In the genomic region with DNA sequence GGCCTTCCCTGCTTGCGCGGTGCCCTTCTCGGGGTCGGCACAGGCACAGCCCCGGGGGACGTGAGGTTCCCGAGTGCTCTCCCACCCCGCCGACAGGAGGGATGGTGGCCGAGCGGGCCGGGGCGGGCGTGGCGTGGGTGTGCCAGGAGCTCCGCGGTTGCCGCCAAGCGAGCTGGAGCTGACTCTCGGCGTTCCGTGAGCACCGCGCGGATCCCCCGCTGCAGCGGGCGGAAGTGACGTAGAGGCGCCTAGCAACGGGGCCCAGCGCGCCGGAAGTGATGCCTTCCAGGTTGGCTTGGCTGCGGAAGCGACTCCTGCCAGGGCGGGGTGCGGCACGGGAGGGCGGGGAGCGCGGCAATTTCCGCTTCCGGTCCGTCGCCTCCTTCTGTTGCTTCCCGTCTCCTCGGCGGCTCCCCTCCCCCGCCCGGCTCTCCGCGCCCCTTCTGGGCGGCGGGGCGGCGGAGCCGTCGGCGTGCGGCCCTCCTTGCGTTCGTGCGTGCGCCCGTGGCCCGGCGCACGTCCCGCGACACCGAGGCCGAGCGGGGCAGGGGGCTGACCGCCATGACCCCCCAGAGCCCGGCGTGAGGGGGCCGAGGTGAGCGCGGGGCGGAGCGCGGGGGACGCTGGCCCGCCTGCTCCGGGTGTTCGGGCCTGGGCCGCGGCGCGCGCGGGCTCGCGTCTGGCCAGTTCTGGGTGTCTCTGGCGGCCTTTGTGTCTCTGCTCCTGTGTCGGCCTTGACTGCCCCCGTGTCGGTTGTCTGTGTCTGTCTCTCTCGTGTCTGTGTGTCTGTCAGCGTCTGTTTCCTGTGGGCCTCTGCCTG, we compare ENCODE assay signal across 1 cellular context.
A peak's percentile ranks its signal among the peaks of the same experiment; 100 is the strongest.
TF ChIP-seq lines count a peak whose summit lies in the region.

A gene (plus strand): TSS at position 386 of the 820 bp plus-strand sequence. CDS start 3,402 bp downstream, outside the sequence.

TF ChIP-seq in K562, 482 proteins besides CTCF, POLR2A, EP300 and RAD21 (continued from another document and continues in another):
- TF ChIP-seq, protein P1, sequence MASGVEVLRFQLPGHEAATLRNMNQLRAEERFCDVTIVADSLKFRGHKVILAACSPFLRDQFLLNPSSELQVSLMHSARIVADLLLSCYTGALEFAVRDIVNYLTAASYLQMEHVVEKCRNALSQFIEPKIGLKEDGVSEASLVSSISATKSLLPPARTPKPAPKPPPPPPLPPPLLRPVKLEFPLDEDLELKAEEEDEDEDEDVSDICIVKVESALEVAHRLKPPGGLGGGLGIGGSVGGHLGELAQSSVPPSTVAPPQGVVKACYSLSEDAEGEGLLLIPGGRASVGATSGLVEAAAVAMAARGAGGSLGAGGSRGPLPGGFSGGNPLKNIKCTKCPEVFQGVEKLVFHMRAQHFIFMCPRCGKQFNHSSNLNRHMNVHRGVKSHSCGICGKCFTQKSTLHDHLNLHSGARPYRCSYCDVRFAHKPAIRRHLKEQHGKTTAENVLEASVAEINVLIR (CRISPR knock-in tag; IDR thresholded peaks at IDR 0.05): peak; percentile 93
- TF ChIP-seq ESRRA (IDR thresholded peaks at IDR 0.05; ENCODE audit: borderline replicate concordance, low read depth): peak; percentile 66; the same call in 1 of the 2 replicates
- no peak for TF ChIP-seq NFATC3 (IDR thresholded peaks at IDR 0.05)
- TF ChIP-seq KLF13 (tag; IDR thresholded peaks at IDR 0.05; ENCODE audit: borderline replicate concordance, low read depth): 0 out of 2 replicates have a peak, but pooled peaks have one; percentile 42
- no peak for TF ChIP-seq SIRT6 (IDR thresholded peaks at IDR 0.05; ENCODE audit: low read depth, low read length)
- TF ChIP-seq, protein P2, sequence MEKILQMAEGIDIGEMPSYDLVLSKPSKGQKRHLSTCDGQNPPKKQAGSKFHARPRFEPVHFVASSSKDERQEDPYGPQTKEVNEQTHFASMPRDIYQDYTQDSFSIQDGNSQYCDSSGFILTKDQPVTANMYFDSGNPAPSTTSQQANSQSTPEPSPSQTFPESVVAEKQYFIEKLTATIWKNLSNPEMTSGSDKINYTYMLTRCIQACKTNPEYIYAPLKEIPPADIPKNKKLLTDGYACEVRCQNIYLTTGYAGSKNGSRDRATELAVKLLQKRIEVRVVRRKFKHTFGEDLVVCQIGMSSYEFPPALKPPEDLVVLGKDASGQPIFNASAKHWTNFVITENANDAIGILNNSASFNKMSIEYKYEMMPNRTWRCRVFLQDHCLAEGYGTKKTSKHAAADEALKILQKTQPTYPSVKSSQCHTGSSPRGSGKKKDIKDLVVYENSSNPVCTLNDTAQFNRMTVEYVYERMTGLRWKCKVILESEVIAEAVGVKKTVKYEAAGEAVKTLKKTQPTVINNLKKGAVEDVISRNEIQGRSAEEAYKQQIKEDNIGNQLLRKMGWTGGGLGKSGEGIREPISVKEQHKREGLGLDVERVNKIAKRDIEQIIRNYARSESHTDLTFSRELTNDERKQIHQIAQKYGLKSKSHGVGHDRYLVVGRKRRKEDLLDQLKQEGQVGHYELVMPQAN (IDR thresholded peaks at IDR 0.05; ENCODE audit: borderline replicate concordance): 0 out of 2 replicates have a peak, but pooled peaks have one; percentile 43
- TF ChIP-seq TAL1 (IDR thresholded peaks at IDR 0.05): no peak
- TF ChIP-seq NR2F6 (CRISPR knock-in tag; IDR thresholded peaks at IDR 0.05): no peak
- no peak for TF ChIP-seq TGIF2 (CRISPR knock-in tag; IDR thresholded peaks at IDR 0.05)
- TF ChIP-seq, protein P3, sequence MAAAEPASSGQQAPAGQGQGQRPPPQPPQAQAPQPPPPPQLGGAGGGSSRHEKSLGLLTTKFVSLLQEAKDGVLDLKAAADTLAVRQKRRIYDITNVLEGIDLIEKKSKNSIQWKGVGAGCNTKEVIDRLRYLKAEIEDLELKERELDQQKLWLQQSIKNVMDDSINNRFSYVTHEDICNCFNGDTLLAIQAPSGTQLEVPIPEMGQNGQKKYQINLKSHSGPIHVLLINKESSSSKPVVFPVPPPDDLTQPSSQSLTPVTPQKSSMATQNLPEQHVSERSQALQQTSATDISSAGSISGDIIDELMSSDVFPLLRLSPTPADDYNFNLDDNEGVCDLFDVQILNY (CRISPR knock-in tag; IDR thresholded peaks at IDR 0.05): no peak
- TF ChIP-seq KLF10 (CRISPR knock-in tag; IDR thresholded peaks at IDR 0.05): no peak
- TF ChIP-seq HDAC1 (IDR thresholded peaks at IDR 0.05): peak in 1 of 2 experiments; percentile 51; a peak in 1 of 4 replicates
- 0 out of 2 replicates have a peak, but pooled peaks have one; percentile 51 for TF ChIP-seq MED1 (CRISPR knock-in tag; IDR thresholded peaks at IDR 0.05; ENCODE audit: borderline replicate concordance)
- TF ChIP-seq, protein P4, sequence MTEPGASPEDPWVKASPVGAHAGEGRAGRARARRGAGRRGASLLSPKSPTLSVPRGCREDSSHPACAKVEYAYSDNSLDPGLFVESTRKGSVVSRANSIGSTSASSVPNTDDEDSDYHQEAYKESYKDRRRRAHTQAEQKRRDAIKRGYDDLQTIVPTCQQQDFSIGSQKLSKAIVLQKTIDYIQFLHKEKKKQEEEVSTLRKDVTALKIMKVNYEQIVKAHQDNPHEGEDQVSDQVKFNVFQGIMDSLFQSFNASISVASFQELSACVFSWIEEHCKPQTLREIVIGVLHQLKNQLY (CRISPR knock-in tag; conservative IDR thresholded peaks at IDR 0.05): no peak
- peak; percentile 90 for TF ChIP-seq POLR2G (IDR thresholded peaks at IDR 0.05; ENCODE audit: low read depth, low read length)
- peak; percentile 73 for TF ChIP-seq ATF1 (CRISPR knock-in tag; IDR thresholded peaks at IDR 0.05)
- peak; percentile 97 for TF ChIP-seq ATF1 (tag; IDR thresholded peaks at IDR 0.05)
- no peak for TF ChIP-seq ZBTB1 (CRISPR knock-in tag; IDR thresholded peaks at IDR 0.05; ENCODE audit: borderline replicate concordance, low read depth)
- peak; percentile 71 for TF ChIP-seq NR2C1 (IDR thresholded peaks at IDR 0.05)
- TF ChIP-seq NR2C1 (tag; IDR thresholded peaks at IDR 0.05): peak; percentile 86
- no peak for TF ChIP-seq ZNF263 (CRISPR knock-in tag; IDR thresholded peaks at IDR 0.05; ENCODE audit: borderline replicate concordance)
- TF ChIP-seq FOXJ2 (tag; IDR thresholded peaks at IDR 0.05): peak; percentile 70
- TF ChIP-seq MYC (IDR thresholded peaks at IDR 0.05; ENCODE audit: low read depth, low read length): peak; percentile 68
- TF ChIP-seq MYC (CRISPR knock-in tag; IDR thresholded peaks at IDR 0.05; ENCODE audit: borderline replicate concordance, low read depth): peak; percentile 46; the same call in 1 of the 2 replicates
- no peak for TF ChIP-seq ZBTB8A (IDR thresholded peaks at IDR 0.05; ENCODE audit: partially characterized antibody)
- TF ChIP-seq CBFA2T3 (IDR thresholded peaks at IDR 0.05): no peak
- peak in 1 of 3 experiments; percentile 5 for TF ChIP-seq YY1 (IDR thresholded peaks at IDR 0.05; ENCODE audit: borderline replicate concordance in 1 of 3, control insufficient read depth in 1 of 3, extremely low read depth in 1 of 3, insufficient read depth in 3 of 3, insufficient read length in 1 of 3, insufficient replicate concordance in 2 of 3, low read depth in 1 of 3, low read length in 2 of 3)
- TF ChIP-seq FOXK2 (conservative IDR thresholded peaks at IDR 0.05 in 1 of 2, IDR thresholded peaks at IDR 0.05 in 1 of 2; ENCODE audit: low read depth in 2 of 2): peak; percentile 23 to 26; a peak in 2 of 4 replicates
- TF ChIP-seq POLR2AphosphoS5 (IDR thresholded peaks at IDR 0.05; ENCODE audit: control insufficient read depth, insufficient read depth, low read depth, low read length): peak; percentile 80
- peak; percentile 91 for TF ChIP-seq RBBP5 (IDR thresholded peaks at IDR 0.05; ENCODE audit: borderline replicate concordance, insufficient read depth, low read length, poor library complexity, severe bottlenecking)
- TF ChIP-seq, protein P5, sequence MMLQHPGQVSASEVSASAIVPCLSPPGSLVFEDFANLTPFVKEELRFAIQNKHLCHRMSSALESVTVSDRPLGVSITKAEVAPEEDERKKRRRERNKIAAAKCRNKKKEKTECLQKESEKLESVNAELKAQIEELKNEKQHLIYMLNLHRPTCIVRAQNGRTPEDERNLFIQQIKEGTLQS (IDR thresholded peaks at IDR 0.05): no peak
- TF ChIP-seq, protein P5 (CRISPR knock-in tag; conservative IDR thresholded peaks at IDR 0.05): no peak
- peak; percentile 89 for TF ChIP-seq RBM22 (IDR thresholded peaks at IDR 0.05; ENCODE audit: low read depth, low read length, poor library complexity, severe bottlenecking)
- TF ChIP-seq, protein P6, sequence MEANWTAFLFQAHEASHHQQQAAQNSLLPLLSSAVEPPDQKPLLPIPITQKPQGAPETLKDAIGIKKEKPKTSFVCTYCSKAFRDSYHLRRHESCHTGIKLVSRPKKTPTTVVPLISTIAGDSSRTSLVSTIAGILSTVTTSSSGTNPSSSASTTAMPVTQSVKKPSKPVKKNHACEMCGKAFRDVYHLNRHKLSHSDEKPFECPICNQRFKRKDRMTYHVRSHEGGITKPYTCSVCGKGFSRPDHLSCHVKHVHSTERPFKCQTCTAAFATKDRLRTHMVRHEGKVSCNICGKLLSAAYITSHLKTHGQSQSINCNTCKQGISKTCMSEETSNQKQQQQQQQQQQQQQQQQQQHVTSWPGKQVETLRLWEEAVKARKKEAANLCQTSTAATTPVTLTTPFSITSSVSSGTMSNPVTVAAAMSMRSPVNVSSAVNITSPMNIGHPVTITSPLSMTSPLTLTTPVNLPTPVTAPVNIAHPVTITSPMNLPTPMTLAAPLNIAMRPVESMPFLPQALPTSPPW (CRISPR knock-in tag; IDR thresholded peaks at IDR 0.05): peak; percentile 95
- peak; percentile 23 for TF ChIP-seq SAP30 (IDR thresholded peaks at IDR 0.05; ENCODE audit: borderline replicate concordance, insufficient read depth, low read depth, low read length, poor library complexity, severe bottlenecking)
- peak; percentile 73 for TF ChIP-seq EGR1 (conservative IDR thresholded peaks at IDR 0.05)
- TF ChIP-seq, protein P7, sequence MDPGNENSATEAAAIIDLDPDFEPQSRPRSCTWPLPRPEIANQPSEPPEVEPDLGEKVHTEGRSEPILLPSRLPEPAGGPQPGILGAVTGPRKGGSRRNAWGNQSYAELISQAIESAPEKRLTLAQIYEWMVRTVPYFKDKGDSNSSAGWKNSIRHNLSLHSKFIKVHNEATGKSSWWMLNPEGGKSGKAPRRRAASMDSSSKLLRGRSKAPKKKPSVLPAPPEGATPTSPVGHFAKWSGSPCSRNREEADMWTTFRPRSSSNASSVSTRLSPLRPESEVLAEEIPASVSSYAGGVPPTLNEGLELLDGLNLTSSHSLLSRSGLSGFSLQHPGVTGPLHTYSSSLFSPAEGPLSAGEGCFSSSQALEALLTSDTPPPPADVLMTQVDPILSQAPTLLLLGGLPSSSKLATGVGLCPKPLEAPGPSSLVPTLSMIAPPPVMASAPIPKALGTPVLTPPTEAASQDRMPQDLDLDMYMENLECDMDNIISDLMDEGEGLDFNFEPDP (CRISPR knock-in tag; IDR thresholded peaks at IDR 0.05): no peak
- TF ChIP-seq, protein P8, sequence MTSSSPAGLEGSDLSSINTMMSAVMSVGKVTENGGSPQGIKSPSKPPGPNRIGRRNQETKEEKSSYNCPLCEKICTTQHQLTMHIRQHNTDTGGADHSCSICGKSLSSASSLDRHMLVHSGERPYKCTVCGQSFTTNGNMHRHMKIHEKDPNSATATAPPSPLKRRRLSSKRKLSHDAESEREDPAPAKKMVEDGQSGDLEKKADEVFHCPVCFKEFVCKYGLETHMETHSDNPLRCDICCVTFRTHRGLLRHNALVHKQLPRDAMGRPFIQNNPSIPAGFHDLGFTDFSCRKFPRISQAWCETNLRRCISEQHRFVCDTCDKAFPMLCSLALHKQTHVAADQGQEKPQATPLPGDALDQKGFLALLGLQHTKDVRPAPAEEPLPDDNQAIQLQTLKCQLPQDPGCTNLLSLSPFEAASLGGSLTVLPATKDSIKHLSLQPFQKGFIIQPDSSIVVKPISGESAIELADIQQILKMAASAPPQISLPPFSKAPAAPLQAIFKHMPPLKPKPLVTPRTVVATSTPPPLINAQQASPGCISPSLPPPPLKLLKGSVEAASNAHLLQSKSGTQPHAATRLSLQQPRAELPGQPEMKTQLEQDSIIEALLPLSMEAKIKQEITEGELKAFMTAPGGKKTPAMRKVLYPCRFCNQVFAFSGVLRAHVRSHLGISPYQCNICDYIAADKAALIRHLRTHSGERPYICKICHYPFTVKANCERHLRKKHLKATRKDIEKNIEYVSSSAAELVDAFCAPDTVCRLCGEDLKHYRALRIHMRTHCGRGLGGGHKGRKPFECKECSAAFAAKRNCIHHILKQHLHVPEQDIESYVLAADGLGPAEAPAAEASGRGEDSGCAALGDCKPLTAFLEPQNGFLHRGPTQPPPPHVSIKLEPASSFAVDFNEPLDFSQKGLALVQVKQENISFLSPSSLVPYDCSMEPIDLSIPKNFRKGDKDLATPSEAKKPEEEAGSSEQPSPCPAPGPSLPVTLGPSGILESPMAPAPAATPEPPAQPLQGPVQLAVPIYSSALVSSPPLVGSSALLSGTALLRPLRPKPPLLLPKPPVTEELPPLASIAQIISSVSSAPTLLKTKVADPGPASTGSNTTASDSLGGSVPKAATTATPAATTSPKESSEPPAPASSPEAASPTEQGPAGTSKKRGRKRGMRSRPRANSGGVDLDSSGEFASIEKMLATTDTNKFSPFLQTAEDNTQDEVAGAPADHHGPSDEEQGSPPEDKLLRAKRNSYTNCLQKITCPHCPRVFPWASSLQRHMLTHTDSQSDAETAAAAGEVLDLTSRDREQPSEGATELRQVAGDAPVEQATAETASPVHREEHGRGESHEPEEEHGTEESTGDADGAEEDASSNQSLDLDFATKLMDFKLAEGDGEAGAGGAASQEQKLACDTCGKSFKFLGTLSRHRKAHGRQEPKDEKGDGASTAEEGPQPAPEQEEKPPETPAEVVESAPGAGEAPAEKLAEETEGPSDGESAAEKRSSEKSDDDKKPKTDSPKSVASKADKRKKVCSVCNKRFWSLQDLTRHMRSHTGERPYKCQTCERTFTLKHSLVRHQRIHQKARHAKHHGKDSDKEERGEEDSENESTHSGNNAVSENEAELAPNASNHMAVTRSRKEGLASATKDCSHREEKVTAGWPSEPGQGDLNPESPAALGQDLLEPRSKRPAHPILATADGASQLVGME (CRISPR knock-in tag; IDR thresholded peaks at IDR 0.05): no peak
- TF ChIP-seq ZNF12 (CRISPR knock-in tag; IDR thresholded peaks at IDR 0.05): no peak
- TF ChIP-seq, protein P9, sequence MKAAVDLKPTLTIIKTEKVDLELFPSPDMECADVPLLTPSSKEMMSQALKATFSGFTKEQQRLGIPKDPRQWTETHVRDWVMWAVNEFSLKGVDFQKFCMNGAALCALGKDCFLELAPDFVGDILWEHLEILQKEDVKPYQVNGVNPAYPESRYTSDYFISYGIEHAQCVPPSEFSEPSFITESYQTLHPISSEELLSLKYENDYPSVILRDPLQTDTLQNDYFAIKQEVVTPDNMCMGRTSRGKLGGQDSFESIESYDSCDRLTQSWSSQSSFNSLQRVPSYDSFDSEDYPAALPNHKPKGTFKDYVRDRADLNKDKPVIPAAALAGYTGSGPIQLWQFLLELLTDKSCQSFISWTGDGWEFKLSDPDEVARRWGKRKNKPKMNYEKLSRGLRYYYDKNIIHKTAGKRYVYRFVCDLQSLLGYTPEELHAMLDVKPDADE (conservative IDR thresholded peaks at IDR 0.05; ENCODE audit: control insufficient read depth, low read depth, low read length): peak; percentile 79
